1 cellular context compared by ENCODE assay signal in the genomic region with DNA sequence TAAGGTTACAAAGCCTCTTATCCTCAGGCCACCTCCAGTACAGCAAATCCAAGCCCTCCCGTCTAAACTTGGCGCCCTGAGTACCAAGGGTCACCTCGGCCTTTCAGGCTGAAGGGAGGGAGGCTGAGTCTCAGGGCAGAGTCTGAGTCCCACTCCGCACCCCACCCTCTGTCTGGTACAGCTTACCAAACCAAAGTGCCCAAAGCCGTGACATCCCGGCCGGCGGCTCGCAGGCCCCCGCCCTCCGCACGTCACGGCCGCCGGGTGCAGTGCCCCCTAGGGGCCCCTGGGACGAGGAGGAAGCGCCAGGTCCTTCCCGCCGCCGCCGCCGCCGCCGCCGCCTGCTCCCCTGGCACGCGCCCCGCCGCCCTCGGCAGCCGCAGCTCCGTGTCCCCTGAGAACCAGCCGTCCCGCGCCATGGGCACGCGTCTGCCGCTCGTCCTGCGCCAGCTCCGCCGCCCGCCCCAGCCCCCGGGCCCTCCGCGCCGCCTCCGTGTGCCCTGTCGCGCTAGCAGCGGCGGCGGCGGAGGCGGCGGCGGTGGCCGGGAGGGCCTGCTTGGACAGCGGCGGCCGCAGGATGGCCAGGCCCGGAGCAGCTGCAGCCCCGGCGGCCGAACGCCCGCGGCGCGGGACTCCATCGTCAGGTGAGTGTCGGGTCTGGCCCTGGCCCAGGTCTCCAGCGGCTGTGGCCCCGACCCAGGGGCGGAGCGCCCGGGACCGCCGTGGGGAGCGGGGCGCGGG.
TF ChIP-seq lines count a peak whose summit lies in the region.

A gene (plus strand): TSS at position 297 of the 741 bp plus-strand sequence. CDS start 121 bp downstream, at position 418.

TF ChIP-seq in HEK293, 187 proteins besides CTCF, POLR2A, EP300 and RAD21 (continued from another document and continues in another):
- TF ChIP-seq, protein P1, sequence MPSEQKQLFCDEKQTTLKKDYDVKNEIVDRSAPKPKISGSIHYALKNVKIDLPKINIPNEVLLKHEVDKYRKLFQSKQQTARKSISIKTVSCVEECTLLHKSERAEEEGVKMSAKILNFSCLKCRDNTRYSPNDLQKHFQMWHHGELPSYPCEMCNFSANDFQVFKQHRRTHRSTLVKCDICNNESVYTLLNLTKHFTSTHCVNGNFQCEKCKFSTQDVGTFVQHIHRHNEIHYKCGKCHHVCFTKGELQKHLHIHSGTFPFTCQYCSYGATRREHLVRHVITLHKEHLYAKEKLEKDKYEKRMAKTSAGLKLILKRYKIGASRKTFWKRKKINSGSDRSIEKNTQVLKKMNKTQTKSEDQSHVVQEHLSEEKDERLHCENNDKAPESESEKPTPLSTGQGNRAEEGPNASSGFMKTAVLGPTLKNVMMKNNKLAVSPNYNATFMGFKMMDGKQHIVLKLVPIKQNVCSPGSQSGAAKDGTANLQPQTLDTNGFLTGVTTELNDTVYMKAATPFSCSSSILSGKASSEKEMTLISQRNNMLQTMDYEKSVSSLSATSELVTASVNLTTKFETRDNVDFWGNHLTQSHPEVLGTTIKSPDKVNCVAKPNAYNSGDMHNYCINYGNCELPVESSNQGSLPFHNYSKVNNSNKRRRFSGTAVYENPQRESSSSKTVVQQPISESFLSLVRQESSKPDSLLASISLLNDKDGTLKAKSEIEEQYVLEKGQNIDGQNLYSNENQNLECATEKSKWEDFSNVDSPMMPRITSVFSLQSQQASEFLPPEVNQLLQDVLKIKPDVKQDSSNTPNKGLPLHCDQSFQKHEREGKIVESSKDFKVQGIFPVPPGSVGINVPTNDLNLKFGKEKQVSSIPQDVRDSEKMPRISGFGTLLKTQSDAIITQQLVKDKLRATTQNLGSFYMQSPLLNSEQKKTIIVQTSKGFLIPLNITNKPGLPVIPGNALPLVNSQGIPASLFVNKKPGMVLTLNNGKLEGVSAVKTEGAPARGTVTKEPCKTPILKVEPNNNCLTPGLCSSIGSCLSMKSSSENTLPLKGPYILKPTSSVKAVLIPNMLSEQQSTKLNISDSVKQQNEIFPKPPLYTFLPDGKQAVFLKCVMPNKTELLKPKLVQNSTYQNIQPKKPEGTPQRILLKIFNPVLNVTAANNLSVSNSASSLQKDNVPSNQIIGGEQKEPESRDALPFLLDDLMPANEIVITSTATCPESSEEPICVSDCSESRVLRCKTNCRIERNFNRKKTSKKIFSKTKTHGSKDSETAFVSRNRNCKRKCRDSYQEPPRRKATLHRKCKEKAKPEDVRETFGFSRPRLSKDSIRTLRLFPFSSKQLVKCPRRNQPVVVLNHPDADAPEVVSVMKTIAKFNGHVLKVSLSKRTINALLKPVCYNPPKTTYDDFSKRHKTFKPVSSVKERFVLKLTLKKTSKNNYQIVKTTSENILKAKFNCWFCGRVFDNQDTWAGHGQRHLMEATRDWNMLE (tag by site-specific recombination; conservative IDR thresholded peaks at IDR 0.05; ENCODE audit: low read depth) = no peak
- TF ChIP-seq ZNF555 (tag by site-specific recombination; conservative IDR thresholded peaks at IDR 0.05) (no peak), ZNF292 (tag by site-specific recombination; IDR thresholded peaks at IDR 0.05; ENCODE audit: borderline replicate concordance, low read depth) (no peak), RBAK (tag by site-specific recombination; IDR thresholded peaks at IDR 0.05) (no peak), ZBTB1 (tag by site-specific recombination; IDR thresholded peaks at IDR 0.05) (no peak), ZNF132 (tag by site-specific recombination; IDR thresholded peaks at IDR 0.05; ENCODE audit: borderline replicate concordance) (no peak), ZNF416 (tag by site-specific recombination; IDR thresholded peaks at IDR 0.05) (no peak), ZBTB20 (tag by site-specific recombination; IDR thresholded peaks at IDR 0.05) (peak; percentile 52; the same call in 1 of the 2 replicates), ZNF843 (tag by site-specific recombination; IDR thresholded peaks at IDR 0.05) (no peak), ZNF48 (tag by site-specific recombination; IDR thresholded peaks at IDR 0.05) (no peak), ZNF169 (tag by site-specific recombination; IDR thresholded peaks at IDR 0.05) (no peak), ZNF558 (tag by site-specific recombination; IDR thresholded peaks at IDR 0.05) (no peak; the same call in 1 of the 2 replicates), ZNF530 (tag by site-specific recombination; IDR thresholded peaks at IDR 0.05; ENCODE audit: low read depth) (no peak), TRIM28 (IDR thresholded peaks at IDR 0.05; ENCODE audit: borderline replicate concordance, low read length) (no peak), ZNF629 (tag by site-specific recombination; IDR thresholded peaks at IDR 0.05) (peak; percentile 53; the same call in 1 of the 2 replicates), GLIS1 (tag by site-specific recombination; IDR thresholded peaks at IDR 0.05) (no peak), ZNF677 (tag by site-specific recombination; IDR thresholded peaks at IDR 0.05) (no peak), MYNN (tag by site-specific recombination; IDR thresholded peaks at IDR 0.05; ENCODE audit: borderline replicate concordance) (no peak), ZNF19 (tag by site-specific recombination; IDR thresholded peaks at IDR 0.05; ENCODE audit: low read depth) (no peak), ZNF426 (tag by site-specific recombination; IDR thresholded peaks at IDR 0.05) (no peak), KLF8 (tag by site-specific recombination; IDR thresholded peaks at IDR 0.05) (peak; percentile 42; the same call in 1 of the 2 replicates), ZNF610 (tag by site-specific recombination; IDR thresholded peaks at IDR 0.05; ENCODE audit: borderline replicate concordance) (no peak), SALL2 (tag by site-specific recombination; IDR thresholded peaks at IDR 0.05; ENCODE audit: borderline replicate concordance) (no peak), ZNF510 (tag by site-specific recombination; IDR thresholded peaks at IDR 0.05; ENCODE audit: insufficient replicate concordance) (no peak), ZFP37 (tag by site-specific recombination; IDR thresholded peaks at IDR 0.05) (no peak), ZNF391 (tag by site-specific recombination; IDR thresholded peaks at IDR 0.05; ENCODE audit: borderline replicate concordance, low read depth) (0 out of 2 replicates have a peak, but pooled peaks have one; percentile 23), ZNF202 (tag by site-specific recombination; IDR thresholded peaks at IDR 0.05; ENCODE audit: borderline replicate concordance) (no peak), ZNF792 (tag by site-specific recombination; IDR thresholded peaks at IDR 0.05) (no peak)
- TF ChIP-seq, protein P2, sequence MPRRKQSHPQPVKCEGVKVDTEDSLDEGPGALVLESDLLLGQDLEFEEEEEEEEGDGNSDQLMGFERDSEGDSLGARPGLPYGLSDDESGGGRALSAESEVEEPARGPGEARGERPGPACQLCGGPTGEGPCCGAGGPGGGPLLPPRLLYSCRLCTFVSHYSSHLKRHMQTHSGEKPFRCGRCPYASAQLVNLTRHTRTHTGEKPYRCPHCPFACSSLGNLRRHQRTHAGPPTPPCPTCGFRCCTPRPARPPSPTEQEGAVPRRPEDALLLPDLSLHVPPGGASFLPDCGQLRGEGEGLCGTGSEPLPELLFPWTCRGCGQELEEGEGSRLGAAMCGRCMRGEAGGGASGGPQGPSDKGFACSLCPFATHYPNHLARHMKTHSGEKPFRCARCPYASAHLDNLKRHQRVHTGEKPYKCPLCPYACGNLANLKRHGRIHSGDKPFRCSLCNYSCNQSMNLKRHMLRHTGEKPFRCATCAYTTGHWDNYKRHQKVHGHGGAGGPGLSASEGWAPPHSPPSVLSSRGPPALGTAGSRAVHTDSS (tag by site-specific recombination; IDR thresholded peaks at IDR 0.05) = no peak
- TF ChIP-seq, protein P3, sequence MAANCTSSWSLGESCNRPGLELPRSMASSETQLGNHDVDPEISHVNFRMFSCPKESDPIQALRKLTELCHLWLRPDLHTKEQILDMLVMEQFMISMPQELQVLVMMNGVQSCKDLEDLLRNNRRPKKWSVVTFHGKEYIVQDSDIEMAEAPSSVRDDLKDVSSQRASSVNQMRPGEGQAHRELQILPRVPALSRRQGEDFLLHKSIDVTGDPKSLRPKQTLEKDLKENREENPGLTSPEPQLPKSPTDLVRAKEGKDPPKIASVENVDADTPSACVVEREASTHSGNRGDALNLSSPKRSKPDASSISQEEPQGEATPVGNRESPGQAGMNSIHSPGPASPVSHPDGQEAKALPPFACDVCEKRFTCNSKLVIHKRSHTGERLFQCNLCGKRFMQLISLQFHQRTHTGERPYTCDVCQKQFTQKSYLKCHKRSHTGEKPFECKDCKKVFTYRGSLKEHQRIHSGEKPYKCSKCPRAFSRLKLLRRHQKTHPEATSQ (tag by site-specific recombination; IDR thresholded peaks at IDR 0.05) = no peak
- TF ChIP-seq, protein P4, sequence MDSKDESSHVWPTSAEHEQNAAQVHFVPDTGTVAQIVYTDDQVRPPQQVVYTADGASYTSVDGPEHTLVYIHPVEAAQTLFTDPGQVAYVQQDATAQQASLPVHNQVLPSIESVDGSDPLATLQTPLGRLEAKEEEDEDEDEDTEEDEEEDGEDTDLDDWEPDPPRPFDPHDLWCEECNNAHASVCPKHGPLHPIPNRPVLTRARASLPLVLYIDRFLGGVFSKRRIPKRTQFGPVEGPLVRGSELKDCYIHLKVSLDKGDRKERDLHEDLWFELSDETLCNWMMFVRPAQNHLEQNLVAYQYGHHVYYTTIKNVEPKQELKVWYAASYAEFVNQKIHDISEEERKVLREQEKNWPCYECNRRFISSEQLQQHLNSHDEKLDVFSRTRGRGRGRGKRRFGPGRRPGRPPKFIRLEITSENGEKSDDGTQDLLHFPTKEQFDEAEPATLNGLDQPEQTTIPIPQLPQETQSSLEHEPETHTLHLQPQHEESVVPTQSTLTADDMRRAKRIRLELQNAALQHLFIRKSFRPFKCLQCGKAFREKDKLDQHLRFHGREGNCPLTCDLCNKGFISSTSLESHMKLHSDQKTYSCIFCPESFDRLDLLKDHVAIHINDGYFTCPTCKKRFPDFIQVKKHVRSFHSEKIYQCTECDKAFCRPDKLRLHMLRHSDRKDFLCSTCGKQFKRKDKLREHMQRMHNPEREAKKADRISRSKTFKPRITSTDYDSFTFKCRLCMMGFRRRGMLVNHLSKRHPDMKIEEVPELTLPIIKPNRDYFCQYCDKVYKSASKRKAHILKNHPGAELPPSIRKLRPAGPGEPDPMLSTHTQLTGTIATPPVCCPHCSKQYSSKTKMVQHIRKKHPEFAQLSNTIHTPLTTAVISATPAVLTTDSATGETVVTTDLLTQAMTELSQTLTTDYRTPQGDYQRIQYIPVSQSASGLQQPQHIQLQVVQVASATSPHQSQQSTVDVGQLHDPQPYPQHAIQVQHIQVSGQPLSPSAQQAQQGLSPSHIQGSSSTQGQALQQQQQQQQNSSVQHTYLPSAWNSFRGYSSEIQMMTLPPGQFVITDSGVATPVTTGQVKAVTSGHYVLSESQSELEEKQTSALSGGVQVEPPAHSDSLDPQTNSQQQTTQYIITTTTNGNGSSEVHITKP (tag by site-specific recombination; IDR thresholded peaks at IDR 0.05) = no peak
- TF ChIP-seq, protein P5, sequence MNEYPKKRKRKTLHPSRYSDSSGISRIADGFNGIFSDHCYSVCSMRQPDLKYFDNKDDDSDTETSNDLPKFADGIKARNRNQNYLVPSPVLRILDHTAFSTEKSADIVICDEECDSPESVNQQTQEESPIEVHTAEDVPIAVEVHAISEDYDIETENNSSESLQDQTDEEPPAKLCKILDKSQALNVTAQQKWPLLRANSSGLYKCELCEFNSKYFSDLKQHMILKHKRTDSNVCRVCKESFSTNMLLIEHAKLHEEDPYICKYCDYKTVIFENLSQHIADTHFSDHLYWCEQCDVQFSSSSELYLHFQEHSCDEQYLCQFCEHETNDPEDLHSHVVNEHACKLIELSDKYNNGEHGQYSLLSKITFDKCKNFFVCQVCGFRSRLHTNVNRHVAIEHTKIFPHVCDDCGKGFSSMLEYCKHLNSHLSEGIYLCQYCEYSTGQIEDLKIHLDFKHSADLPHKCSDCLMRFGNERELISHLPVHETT (tag by site-specific recombination; IDR thresholded peaks at IDR 0.05) = no peak
- TF ChIP-seq, protein P6, sequence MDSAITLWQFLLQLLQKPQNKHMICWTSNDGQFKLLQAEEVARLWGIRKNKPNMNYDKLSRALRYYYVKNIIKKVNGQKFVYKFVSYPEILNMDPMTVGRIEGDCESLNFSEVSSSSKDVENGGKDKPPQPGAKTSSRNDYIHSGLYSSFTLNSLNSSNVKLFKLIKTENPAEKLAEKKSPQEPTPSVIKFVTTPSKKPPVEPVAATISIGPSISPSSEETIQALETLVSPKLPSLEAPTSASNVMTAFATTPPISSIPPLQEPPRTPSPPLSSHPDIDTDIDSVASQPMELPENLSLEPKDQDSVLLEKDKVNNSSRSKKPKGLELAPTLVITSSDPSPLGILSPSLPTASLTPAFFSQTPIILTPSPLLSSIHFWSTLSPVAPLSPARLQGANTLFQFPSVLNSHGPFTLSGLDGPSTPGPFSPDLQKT (IDR thresholded peaks at IDR 0.05; ENCODE audit: borderline replicate concordance, low read depth, low read length) = no peak; the same call in 1 of the 2 replicates
- TF ChIP-seq, protein P7, sequence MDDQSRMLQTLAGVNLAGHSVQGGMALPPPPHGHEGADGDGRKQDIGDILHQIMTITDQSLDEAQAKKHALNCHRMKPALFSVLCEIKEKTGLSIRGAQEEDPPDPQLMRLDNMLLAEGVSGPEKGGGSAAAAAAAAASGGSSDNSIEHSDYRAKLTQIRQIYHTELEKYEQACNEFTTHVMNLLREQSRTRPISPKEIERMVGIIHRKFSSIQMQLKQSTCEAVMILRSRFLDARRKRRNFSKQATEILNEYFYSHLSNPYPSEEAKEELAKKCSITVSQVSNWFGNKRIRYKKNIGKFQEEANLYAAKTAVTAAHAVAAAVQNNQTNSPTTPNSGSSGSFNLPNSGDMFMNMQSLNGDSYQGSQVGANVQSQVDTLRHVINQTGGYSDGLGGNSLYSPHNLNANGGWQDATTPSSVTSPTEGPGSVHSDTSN (CRISPR knock-in tag; IDR thresholded peaks at IDR 0.05) = peak; percentile 50; the same call in 1 of the 2 replicates
- TF ChIP-seq, protein P8, sequence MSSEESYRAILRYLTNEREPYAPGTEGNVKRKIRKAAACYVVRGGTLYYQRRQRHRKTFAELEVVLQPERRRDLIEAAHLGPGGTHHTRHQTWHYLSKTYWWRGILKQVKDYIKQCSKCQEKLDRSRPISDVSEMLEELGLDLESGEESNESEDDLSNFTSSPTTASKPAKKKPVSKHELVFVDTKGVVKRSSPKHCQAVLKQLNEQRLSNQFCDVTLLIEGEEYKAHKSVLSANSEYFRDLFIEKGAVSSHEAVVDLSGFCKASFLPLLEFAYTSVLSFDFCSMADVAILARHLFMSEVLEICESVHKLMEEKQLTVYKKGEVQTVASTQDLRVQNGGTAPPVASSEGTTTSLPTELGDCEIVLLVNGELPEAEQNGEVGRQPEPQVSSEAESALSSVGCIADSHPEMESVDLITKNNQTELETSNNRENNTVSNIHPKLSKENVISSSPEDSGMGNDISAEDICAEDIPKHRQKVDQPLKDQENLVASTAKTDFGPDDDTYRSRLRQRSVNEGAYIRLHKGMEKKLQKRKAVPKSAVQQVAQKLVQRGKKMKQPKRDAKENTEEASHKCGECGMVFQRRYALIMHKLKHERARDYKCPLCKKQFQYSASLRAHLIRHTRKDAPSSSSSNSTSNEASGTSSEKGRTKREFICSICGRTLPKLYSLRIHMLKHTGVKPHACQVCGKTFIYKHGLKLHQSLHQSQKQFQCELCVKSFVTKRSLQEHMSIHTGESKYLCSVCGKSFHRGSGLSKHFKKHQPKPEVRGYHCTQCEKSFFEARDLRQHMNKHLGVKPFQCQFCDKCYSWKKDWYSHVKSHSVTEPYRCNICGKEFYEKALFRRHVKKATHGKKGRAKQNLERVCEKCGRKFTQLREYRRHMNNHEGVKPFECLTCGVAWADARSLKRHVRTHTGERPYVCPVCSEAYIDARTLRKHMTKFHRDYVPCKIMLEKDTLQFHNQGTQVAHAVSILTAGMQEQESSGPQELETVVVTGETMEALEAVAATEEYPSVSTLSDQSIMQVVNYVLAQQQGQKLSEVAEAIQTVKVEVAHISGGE (tag by site-specific recombination; conservative IDR thresholded peaks at IDR 0.05; ENCODE audit: low read depth) = no peak
